9 cellular contexts compared by ENCODE assay signal in genomic region chr4:8010618-8011017, GRCh38.
DNase-seq lines count a peak whose midpoint lies in the region; ATAC-seq, FAIRE-seq and TF ChIP-seq lines count a peak whose summit lies in the region.
"Had no signal": no experiment of that assay in that cellular context is flagged by ENCODE, and none has a peak within 500 bp of the region (broad histone marks: within the 10 kb centered on the region; RNA-seq: fewer than 3 reads in every experiment).

No MANE protein-coding gene starts in this region.

- H3K27me3 ChIP-seq in HepG2 (ENCODE audit: control insufficient read depth in 1 of 2, insufficient read depth in 2 of 2, low read length in 2 of 2) (peaks cover 10 to 35% of the 10 kb centered on the region in 2 experiments; a peak in 4 of 5 replicates), right lobe of liver (no peaks in the 10 kb centered on the region), WERI-Rb-1 (ENCODE audit: insufficient read depth, low read depth, severe bottlenecking) (no peaks in the 10 kb centered on the region)

- H3K79me2 ChIP-seq in HepG2 (ENCODE audit: insufficient read depth, low read length) = no peaks in the 10 kb centered on the region

- H3K36me3 Mint-ChIP-seq in WTC11 = no peaks in the 10 kb centered on the region

- POLR2A ChIA-PET in HepG2 (lab: Yijun Ruan, JAX) (no interaction called here), WTC11 (lab: Charles Lee) (no interaction called here)

- no peaks in the 10 kb centered on the region for H3K9me3 ChIP-seq in HepG2 (ENCODE audit: low read length)
- no peaks in the 10 kb centered on the region for H3K9me3 ChIP-seq in right lobe of liver
- H3K9me3 ChIP-seq in WERI-Rb-1 (ENCODE audit: severe bottlenecking) = no peaks in the 10 kb centered on the region

- H3K27ac Mint-ChIP-seq in WTC11 = no peak overlapping the region

- H3K27ac ChIP-seq in HepG2 (ENCODE audit: extremely low read length, insufficient read depth, low read length) = no peak overlapping the region
- no peak overlapping the region for H3K27ac ChIP-seq in right lobe of liver
- no peak overlapping the region for H3K27ac ChIP-seq in WERI-Rb-1

- no peaks in the 10 kb centered on the region for H3K4me1 Mint-ChIP-seq in WTC11

- TF ChIP-seq RAD21 in HepG2 (CRISPR knock-in tag; IDR thresholded peaks at IDR 0.05) = no peak

- in situ Hi-C loops in HepG2 (cut with HindIII; ENCODE audit: extremely low pct_ligation_motif_present, low pct_unique_long_range_greater_than_20kb) = no loop called here
- in situ Hi-C loops in KBM-7 (cut with MboI; ENCODE audit: low pct_unique_long_range_greater_than_20kb, low sequenced_read_pairs) = no loop called here

- no peak overlapping the region for H3K4me3 Mint-ChIP-seq in WTC11

- TF ChIP-seq POLR2A in HepG2 (IDR thresholded peaks at IDR 0.05; ENCODE audit: insufficient read depth in 1 of 2, low read depth in 2 of 2, low read length in 2 of 2) = no peak
- TF ChIP-seq POLR2A in right lobe of liver (IDR thresholded peaks at IDR 0.05) = no peak

- no peak for FAIRE-seq in HepG2 (lab: Jason Lieb, UNC)
- FAIRE-seq in urothelium cell line (lab: Jason Lieb, UNC) = no peak

- WGBS in HepG2 (ENCODE audit: low lambda C conversion rate) = 8% methylated on average over 11 of the region's 12 CpGs
- WGBS in right lobe of liver (ENCODE audit: insufficient coverage, low coverage, low lambda C conversion rate, missing lambda C conversion rate) = 41% methylated on average over 2 of the region's 12 CpGs

- intact Hi-C loops in HepG2 (cut with micrococcal nuclease; ENCODE audit: unreplicated experiment) = no loop called here
- intact Hi-C loops in right lobe of liver (cut with DNase I) = no loop called here

- peak overlapping the region in 1 of 3 experiments; percentile 44; a peak in 1 of 6 replicates for H3K4me3 ChIP-seq in HepG2 (replicated peaks in 1 of 3; ENCODE audit: insufficient read depth in 1 of 3, low read depth in 2 of 3, low read length in 3 of 3)
- no peak overlapping the region for H3K4me3 ChIP-seq in right lobe of liver
- H3K4me3 ChIP-seq in WERI-Rb-1 (ENCODE audit: low read depth, low read length) = no peak overlapping the region

- no peak overlapping the region for H2AFZ ChIP-seq in HepG2 (ENCODE audit: low read length)

- no peak overlapping the region for H3K9ac ChIP-seq in HepG2 (ENCODE audit: insufficient read depth, low read depth, low read length)

- DNase-seq in HepG2 (ENCODE audit: low spot score) (peak; percentile 41), right lobe of liver (no peak), WERI-Rb-1 (peak; percentile 85), kidney tubule cell (ENCODE audit: low spot score) (peak; percentile 63), urothelium cell line (ENCODE audit: low spot score) (peak; percentile 24), WTC11 (ENCODE audit: low spot score) (no peak), KBM-7 (no peak)
- DNase-seq: activated CD8-positive, alpha-beta memory T cell treated with anti-CD3 and anti-CD28 coated beads, Interleukin-2, amount 50 U/mL, for 48 hours had no signal

- TF ChIP-seq EP300 in HepG2 (IDR thresholded peaks at IDR 0.05; ENCODE audit: low read depth in 2 of 2, low read length in 2 of 2) = no peak
- TF ChIP-seq EP300 in HepG2 (CRISPR knock-in tag; IDR thresholded peaks at IDR 0.05; ENCODE audit: borderline replicate concordance) = no peak

- H3K4me2 ChIP-seq in HepG2 (ENCODE audit: low read depth, low read length) = peak overlapping the region; percentile 54; the same call in 1 of the 2 replicates

- BruUV-seq in HepG2 (replicated peaks; lab: Mats Ljungman, UMichigan) = no TSS peak

- no peaks in the 10 kb centered on the region for H3K27me3 Mint-ChIP-seq in WTC11 (ENCODE audit: low read depth)

- CTCF ChIA-PET in HepG2 (lab: Yijun Ruan, JAX; ENCODE audit: low intra/inter-chr PET ratio, low total read pairs) = no interaction called here
- CTCF ChIA-PET in WTC11 (lab: Charles Lee) = no interaction called here

- peak; percentile 54 for ATAC-seq in HepG2
- no peak for ATAC-seq in right lobe of liver
- no peak for ATAC-seq in WTC11
- no peak for ATAC-seq in GM18870 (IDR thresholded peaks at IDR 0.05; ENCODE audit: unreplicated experiment)

- no peaks in the 10 kb centered on the region for H4K20me1 ChIP-seq in HepG2 (ENCODE audit: insufficient read depth, low read length)

- H3K4me1 ChIP-seq in HepG2 (ENCODE audit: insufficient read depth, low read length) (peaks cover 44% of the 10 kb centered on the region), right lobe of liver (no peaks in the 10 kb centered on the region)

- no peak for TF ChIP-seq CTCF in HepG2 (CRISPR knock-in tag; IDR thresholded peaks at IDR 0.05)
- TF ChIP-seq CTCF in right lobe of liver (IDR thresholded peaks at IDR 0.05) = no peak
- no peak for TF ChIP-seq CTCF in WERI-Rb-1 (IDR thresholded peaks at IDR 0.05; ENCODE audit: low read depth, low read length)
- no peak for TF ChIP-seq CTCF in WTC11 (IDR thresholded peaks at IDR 0.05)

- H3K36me3 ChIP-seq in HepG2 (replicated peaks in 1 of 2; ENCODE audit: control insufficient read depth in 1 of 2, insufficient read depth in 2 of 2, low read length in 2 of 2) (no peaks in the 10 kb centered on the region), right lobe of liver (no peaks in the 10 kb centered on the region), WERI-Rb-1 (no peaks in the 10 kb centered on the region)

- H3K9me3 Mint-ChIP-seq in WTC11 = no peaks in the 10 kb centered on the region

TF ChIP-seq in HepG2, 621 proteins besides CTCF, POLR2A, EP300 and RAD21 (continues in another document):
- peak; percentile 80 for TF ChIP-seq RFX3 (CRISPR knock-in tag; IDR thresholded peaks at IDR 0.05)
- no peak for TF ChIP-seq ZNF773 (CRISPR knock-in tag; IDR thresholded peaks at IDR 0.05; ENCODE audit: borderline replicate concordance)
- TF ChIP-seq GTF3A (CRISPR knock-in tag; conservative IDR thresholded peaks at IDR 0.05) = no peak
- TF ChIP-seq STAT6 (CRISPR knock-in tag; IDR thresholded peaks at IDR 0.05; ENCODE audit: borderline replicate concordance) = no peak

TF ChIP-seq in WTC11, 78 proteins besides CTCF, POLR2A, EP300 and RAD21:
- TF ChIP-seq NR2C2 (CRISPR knock-in tag; IDR thresholded peaks at IDR 0.05) = no peak
- no peak for TF ChIP-seq ZNF416 (CRISPR knock-in tag; IDR thresholded peaks at IDR 0.05)
- no peak for TF ChIP-seq MXD4 (CRISPR knock-in tag; IDR thresholded peaks at IDR 0.05; ENCODE audit: borderline replicate concordance)
- TF ChIP-seq SMAD3 (CRISPR knock-in tag; IDR thresholded peaks at IDR 0.05; ENCODE audit: borderline replicate concordance) = no peak
- TF ChIP-seq ZNF425 (CRISPR knock-in tag; conservative IDR thresholded peaks at IDR 0.05) = no peak
- no peak for TF ChIP-seq IRF2 (CRISPR knock-in tag; IDR thresholded peaks at IDR 0.05; ENCODE audit: borderline replicate concordance, low read depth)
- no peak for TF ChIP-seq CBFB (CRISPR knock-in tag; IDR thresholded peaks at IDR 0.05; ENCODE audit: low read depth)
- no peak for TF ChIP-seq JAZF1 (CRISPR knock-in tag; IDR thresholded peaks at IDR 0.05)
- TF ChIP-seq TEAD1 (CRISPR knock-in tag; IDR thresholded peaks at IDR 0.05) = no peak
- no peak for TF ChIP-seq RORB (CRISPR knock-in tag; IDR thresholded peaks at IDR 0.05)
- TF ChIP-seq ZBTB21 (CRISPR knock-in tag; IDR thresholded peaks at IDR 0.05; ENCODE audit: borderline replicate concordance) = no peak
- TF ChIP-seq NFATC4 (CRISPR knock-in tag; IDR thresholded peaks at IDR 0.05) = no peak
- no peak for TF ChIP-seq SOX15 (CRISPR knock-in tag; IDR thresholded peaks at IDR 0.05)
TF ChIP-seq in WTC11: peak in this region for 0.

Comparison
In these comparisons a context has a peak if more than half of its experiments do, and no peak if none do; other contexts are left out.
1. DNase-seq: peak in HepG2 (single experiment), WERI-Rb-1 (single experiment), kidney tubule cell (single experiment) and urothelium cell line (single experiment); none in right lobe of liver (0 of 3), WTC11 (single experiment) and KBM-7 (single experiment).